ENCODE assay signal across 34 cellular contexts in the genomic region with DNA sequence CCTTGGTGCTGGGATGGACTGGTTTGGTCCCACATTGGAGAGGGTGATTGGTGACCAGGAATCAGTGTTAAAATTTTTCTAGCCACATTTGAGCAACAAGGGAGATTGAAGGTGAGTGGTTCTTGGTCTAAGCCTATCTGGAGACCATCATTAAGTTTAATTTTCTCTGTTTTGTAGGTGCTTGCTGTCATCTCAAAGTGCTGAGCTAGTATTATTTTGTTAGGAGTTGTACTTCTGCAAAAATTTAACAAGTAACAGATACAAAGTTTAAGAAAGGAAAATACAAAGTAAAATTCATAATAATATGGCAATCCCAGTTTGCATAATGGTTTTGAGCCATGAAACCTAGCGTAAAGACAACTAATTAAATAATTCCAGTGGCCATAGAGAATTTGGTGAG.
"Had no signal": no experiment of that assay in that cellular context is flagged by ENCODE, and none has a peak within 500 bp of the region (broad histone marks: within the 10 kb centered on the region; RNA-seq: fewer than 3 reads in every experiment).

No MANE protein-coding gene starts in this region.

- H3K27ac Mint-ChIP-seq: activated CD4-positive, alpha-beta memory T cell treated with anti-CD3 and anti-CD28 coated beads for 36 hours; activated CD4-positive, alpha-beta T cell treated with anti-CD3 and anti-CD28 coated beads for 36 hours; activated CD4-positive, alpha-beta T cell treated with anti-CD3 and anti-CD28 coated beads, Interleukin-2, amount 10 ng/mL, durations not matched to agents 24 days and 14 days; activated CD8-positive, alpha-beta memory T cell treated with anti-CD3 and anti-CD28 coated beads, Interleukin-2, amount 10 ng/mL, durations not matched to agents 7 days and 5 days; activated CD8-positive, alpha-beta T cell treated with anti-CD3 and anti-CD28 coated beads, Interleukin-2, amount 10 ng/mL, durations not matched to agents 7 days and 5 days; activated naive CD4-positive, alpha-beta T cell treated with anti-CD3 and anti-CD28 coated beads for 36 hours; activated naive CD4-positive, alpha-beta T cell treated with anti-CD3 and anti-CD28 coated beads, Interleukin-2, amount 50 U/mL, for 24 hours; activated naive CD8-positive, alpha-beta T cell treated with anti-CD3 and anti-CD28 coated beads for 36 hours; activated naive CD8-positive, alpha-beta T cell treated with anti-CD3 and anti-CD28 coated beads, Interleukin-2, amount 50 U/mL, for 24 hours; activated T-helper 1 cell treated with anti-CD3 and anti-CD28 coated beads, Interleukin-12 subunit alpha, Interleukin-12 subunit beta, Interleukin-2, Interleukin-4 antibody, amounts not matched to agents 30 ng/mL and 10 ng/mL and 1 ng/mL, durations not matched to agents 14 hours and 24 hours and 36 hours; activated T-helper 2 cell treated with anti-CD3 and anti-CD28 coated beads, Interferon-gamma antibody, Interleukin-2, Interleukin-4, amounts not matched to agents 10 μg/mL and 5 μg/mL and 100 μg/mL, durations not matched to agents 14 hours and 24 hours and 36 hours; dendritic cell treated with granulocyte-macrophage colony-stimulating factor and Interleukin-4, amounts not matched to agents 40 ng/mL and 50 ng/mL, for 4 days; endodermal cell had no signal

- H3K4me3 Mint-ChIP-seq: activated CD4-positive, alpha-beta memory T cell treated with anti-CD3 and anti-CD28 coated beads for 36 hours; activated CD4-positive, alpha-beta T cell treated with anti-CD3 and anti-CD28 coated beads for 36 hours; activated CD4-positive, alpha-beta T cell treated with anti-CD3 and anti-CD28 coated beads, Interleukin-2, amount 10 ng/mL, durations not matched to agents 24 days and 14 days; activated CD8-positive, alpha-beta memory T cell treated with anti-CD3 and anti-CD28 coated beads, Interleukin-2, amount 10 ng/mL, durations not matched to agents 7 days and 5 days; activated CD8-positive, alpha-beta T cell treated with anti-CD3 and anti-CD28 coated beads, Interleukin-2, amount 10 ng/mL, durations not matched to agents 7 days and 5 days; activated naive CD4-positive, alpha-beta T cell treated with anti-CD3 and anti-CD28 coated beads for 36 hours; activated naive CD4-positive, alpha-beta T cell treated with anti-CD3 and anti-CD28 coated beads, Interleukin-2, amount 50 U/mL, for 24 hours; activated naive CD8-positive, alpha-beta T cell treated with anti-CD3 and anti-CD28 coated beads for 36 hours; activated naive CD8-positive, alpha-beta T cell treated with anti-CD3 and anti-CD28 coated beads, Interleukin-2, amount 50 U/mL, for 24 hours; activated T-helper 1 cell treated with anti-CD3 and anti-CD28 coated beads, Interleukin-12 subunit alpha, Interleukin-12 subunit beta, Interleukin-2, Interleukin-4 antibody, amounts not matched to agents 30 ng/mL and 10 ng/mL and 1 ng/mL, durations not matched to agents 14 hours and 24 hours and 36 hours; dendritic cell treated with granulocyte-macrophage colony-stimulating factor and Interleukin-4, amounts not matched to agents 40 ng/mL and 50 ng/mL, for 4 days; endodermal cell had no signal

- DNase-seq: activated CD4-positive, alpha-beta memory T cell treated with anti-CD3 and anti-CD28 coated beads for 36 hours; activated CD4-positive, alpha-beta T cell treated with anti-CD3 and anti-CD28 coated beads for 36 hours; activated CD4-positive, alpha-beta T cell treated with anti-CD3 and anti-CD28 coated beads, Interleukin-2, amount 10 ng/mL, durations not matched to agents 24 days and 14 days; activated CD4-positive, CD25-positive, alpha-beta regulatory T cell; activated CD4-positive, CD25-positive, alpha-beta regulatory T cell treated with anti-CD3 and anti-CD28 coated beads, Interleukin-2, amount 50 U/mL, for 72 hours; activated CD8-positive, alpha-beta memory T cell treated with anti-CD3 and anti-CD28 coated beads, Interleukin-2, amount 10 ng/mL, durations not matched to agents 7 days and 5 days; activated CD8-positive, alpha-beta memory T cell treated with anti-CD3 and anti-CD28 coated beads, Interleukin-2, amount 50 U/mL, for 4 hours; activated CD8-positive, alpha-beta T cell treated with anti-CD3 and anti-CD28 coated beads, Interleukin-2, amount 10 ng/mL, durations not matched to agents 7 days and 5 days; activated effector memory CD4-positive, alpha-beta T cell treated with anti-CD3 and anti-CD28 coated beads, Interleukin-2, amount 50 U/mL, for 16 hours; activated naive CD4-positive, alpha-beta T cell treated with anti-CD3 and anti-CD28 coated beads for 36 hours; activated naive CD8-positive, alpha-beta T cell treated with anti-CD3 and anti-CD28 coated beads for 36 hours; activated naive CD8-positive, alpha-beta T cell treated with anti-CD3 and anti-CD28 coated beads, Interleukin-2, amount 50 U/mL, for 24 hours; activated T-cell treated with anti-CD3 and anti-CD28 coated beads, Interleukin-2, amount 50 U/mL, for 1 hour; activated T-cell treated with anti-CD3 and anti-CD28 coated beads, Interleukin-2, amount 50 U/mL, for 48 hours; adrenal gland; amygdala; aorta; body of pancreas; central memory CD4-positive, alpha-beta T cell; cerebellar nuclear complex; dorsolateral prefrontal cortex; effector memory CD4-positive, alpha-beta T cell; endodermal cell; foreskin fibroblast; gastrocnemius medialis; heart right ventricle; T-helper 2 cell had no signal

- H3K36me3 ChIP-seq: adrenal gland, cardiac muscle cell, gastrocnemius medialis had no signal

- H3K27me3 Mint-ChIP-seq: activated CD4-positive, alpha-beta memory T cell treated with anti-CD3 and anti-CD28 coated beads for 36 hours; activated CD4-positive, alpha-beta T cell treated with anti-CD3 and anti-CD28 coated beads for 36 hours; activated CD4-positive, alpha-beta T cell treated with anti-CD3 and anti-CD28 coated beads, Interleukin-2, amount 10 ng/mL, durations not matched to agents 24 days and 14 days; activated CD8-positive, alpha-beta memory T cell treated with anti-CD3 and anti-CD28 coated beads, Interleukin-2, amount 10 ng/mL, durations not matched to agents 7 days and 5 days; activated naive CD4-positive, alpha-beta T cell treated with anti-CD3 and anti-CD28 coated beads, Interleukin-2, amount 50 U/mL, for 24 hours; activated naive CD8-positive, alpha-beta T cell treated with anti-CD3 and anti-CD28 coated beads for 36 hours; activated naive CD8-positive, alpha-beta T cell treated with anti-CD3 and anti-CD28 coated beads, Interleukin-2, amount 50 U/mL, for 24 hours; dendritic cell treated with granulocyte-macrophage colony-stimulating factor and Interleukin-4, amounts not matched to agents 40 ng/mL and 50 ng/mL, for 4 days had no signal

- H3K9me3 ChIP-seq: adrenal gland, gastrocnemius medialis had no signal

- H3K27ac ChIP-seq: adrenal gland, body of pancreas, cardiac muscle cell, coronary artery, gastrocnemius medialis, heart right ventricle had no signal

- H3K4me1 ChIP-seq: body of pancreas, gastrocnemius medialis, heart right ventricle had no signal

- ATAC-seq: activated CD4-positive, alpha-beta T cell treated with anti-CD3 and anti-CD28 coated beads for 36 hours; activated CD8-positive, alpha-beta memory T cell treated with anti-CD3 and anti-CD28 coated beads, Interleukin-2, amount 10 ng/mL, durations not matched to agents 7 days and 5 days; activated CD8-positive, alpha-beta T cell treated with anti-CD3 and anti-CD28 coated beads, Interleukin-2, amount 10 ng/mL, durations not matched to agents 7 days and 5 days; activated naive CD8-positive, alpha-beta T cell treated with anti-CD3 and anti-CD28 coated beads, Interleukin-2, amount 50 U/mL, for 24 hours; body of pancreas; esophagus mucosa; gastrocnemius medialis; heart right ventricle had no signal

- H3K27me3 ChIP-seq: adrenal gland, body of pancreas, cardiac muscle cell, dorsolateral prefrontal cortex, gastrocnemius medialis, heart right ventricle had no signal

- H3K4me3 ChIP-seq: adrenal gland, body of pancreas, cardiac muscle cell, coronary artery, dorsolateral prefrontal cortex, gastrocnemius medialis, heart right ventricle had no signal

- H3K4me1 Mint-ChIP-seq: activated CD4-positive, alpha-beta T cell treated with anti-CD3 and anti-CD28 coated beads for 36 hours; activated CD4-positive, alpha-beta T cell treated with anti-CD3 and anti-CD28 coated beads, Interleukin-2, amount 10 ng/mL, durations not matched to agents 24 days and 14 days; activated CD8-positive, alpha-beta memory T cell treated with anti-CD3 and anti-CD28 coated beads, Interleukin-2, amount 10 ng/mL, durations not matched to agents 7 days and 5 days; activated naive CD4-positive, alpha-beta T cell treated with anti-CD3 and anti-CD28 coated beads, Interleukin-2, amount 50 U/mL, for 24 hours; endodermal cell had no signal
